Comparison of ENCODE assay signal across 8 cellular contexts in genomic region chr15:74695597-74696397, GRCh38. TPM values are rescaled to one million over a fixed set of nuclear protein-coding genes. Genes with fewer than 3 reads are reported as not detected.
DNase-seq lines count a peak whose midpoint lies in the region; ATAC-seq and TF ChIP-seq lines count a peak whose summit lies in the region.

TSS of gene EDC3 (minus strand) at chr15:74696024. CDS start at chr15:74675124, 20,900 bp downstream.

- under 1% methylated on average over 46 of the region's 46 CpGs for WGBS in liver

- TF ChIP-seq CTCF in AG04449 (IDR thresholded peaks at IDR 0.05; ENCODE audit: insufficient read depth, low read length, missing control alignments) = no peak
- TF ChIP-seq CTCF in dorsolateral prefrontal cortex (IDR thresholded peaks at IDR 0.05 in 54 of 56, conservative IDR thresholded peaks at IDR 0.05 in 2 of 56; ENCODE audit: low read depth in 1 of 56, partially characterized antibody in 56 of 56) = peak in 19 of 56 donors; percentile 4 to 40 (median 13)
- no peak for TF ChIP-seq CTCF in liver (IDR thresholded peaks at IDR 0.05; ENCODE audit: low read depth, low read length, missing input control)

- H3K9ac ChIP-seq in liver (ENCODE audit: low read depth in 1 of 2, low read length in 2 of 2) = peak within 1 kb of the TSS; percentile 77 to 93

- DNase-seq in AG04449 (ENCODE audit: low read depth, low spot score) (peak; percentile 14), NCI-H69 (lab: John Stamatoyannopoulos, UW) (peak; percentile 84), dorsolateral prefrontal cortex (peak; percentile 84 to 93 (median 90))
- DNase-seq in activated CD4-positive, alpha-beta T cell treated with anti-CD3 and anti-CD28 coated beads, Interleukin-2, amount 50 U/mL, for 48 hours = peak; percentile 88 to 91
- peak; percentile 88 for DNase-seq in stimulated activated CD4-positive, alpha-beta T cell treated with anti-CD3 and anti-CD28 coated beads, Interleukin-4, amount 100 ng/mL, for 1 hour

- H3K4me3 ChIP-seq in AG04449 (ENCODE audit: low read depth, low read length) (peak within 1 kb of the TSS; percentile 98), dorsolateral prefrontal cortex (peak within 1 kb of the TSS; percentile 71 to 100 (median 89)), liver (ENCODE audit: low read depth in 1 of 3, low read length in 3 of 3) (peak within 1 kb of the TSS; percentile 73 to 100 (median 91))

- CTCF ChIA-PET in AG04449 (lab: Yijun Ruan, JAX) = interaction anchor here (0.7 to 1.2 kb wide), 6 partner anchors 12 to 61 kb away, joined by 3 to 5 read pairs (median 3); no protein-coding TSS in a partner anchor

- H3K27ac ChIP-seq in dorsolateral prefrontal cortex = peak within 1 kb of the TSS in 48 of 59 donors; percentile 2 to 87 (median 67)
- peak within 1 kb of the TSS; percentile 74 to 80 for H3K27ac ChIP-seq in liver (ENCODE audit: low read depth in 1 of 2, low read length in 2 of 2)

- peak in 1 of 2 donors; percentile 42 for TF ChIP-seq RAD21 in liver (IDR thresholded peaks at IDR 0.05)

- peak; percentile 86 for ATAC-seq in GM19023 (IDR thresholded peaks at IDR 0.05; ENCODE audit: unreplicated experiment)
- peak; percentile 78 for ATAC-seq in HG03439 (IDR thresholded peaks at IDR 0.05; ENCODE audit: unreplicated experiment)

- H3K36me3 ChIP-seq in liver (ENCODE audit: control insufficient read depth in 4 of 4, insufficient read depth in 3 of 4, low read depth in 1 of 4, low read length in 3 of 4) = no peaks in the 10 kb centered on the region

- POLR2A ChIA-PET in AG04449 (lab: Yijun Ruan, JAX) = no interaction called here

- H3K4me1 ChIP-seq in liver (ENCODE audit: control insufficient read depth in 4 of 4, insufficient read depth in 4 of 4, low read length in 3 of 4) = peaks cover 3 to 21% (median 17%) of the 10 kb centered on the region in 4 donors

- intact Hi-C loops in dorsolateral prefrontal cortex (cut with DNase I) = no loop called here

- no peaks in the 10 kb centered on the region for H3K27me3 ChIP-seq in dorsolateral prefrontal cortex
- no peaks in the 10 kb centered on the region for H3K27me3 ChIP-seq in liver (ENCODE audit: control insufficient read depth in 4 of 4, insufficient read depth in 4 of 4, low read length in 3 of 4)

- H3K9me3 ChIP-seq in liver (ENCODE audit: control insufficient read depth in 4 of 4, low read length in 3 of 4) = no peaks in the 10 kb centered on the region

TF ChIP-seq in liver, 16 proteins besides CTCF, POLR2A, EP300 and RAD21:
- TF ChIP-seq GABPA (IDR thresholded peaks at IDR 0.05 in 1 of 2, conservative IDR thresholded peaks at IDR 0.05 in 1 of 2) (peak; percentile 97 to 100), YY1 (IDR thresholded peaks at IDR 0.05) (peak; percentile 62), ATF3 (IDR thresholded peaks at IDR 0.05) (no peak)

RNA-seq across cellular contexts. Expression of gene EDC3, which starts in this region (rescaled TPM):
- total RNA-seq in dorsolateral prefrontal cortex (10 to 100 TPM; 27.4 to 63.8 (median 38.5) TPM), liver (1 to 10 TPM; 7.5 to 9.5 TPM)
- polyA plus RNA-seq in liver = 1 to 10 TPM; 5.8 to 7.4 TPM

Comparison
In these comparisons a context has a peak if more than half of its experiments do, and no peak if none do; other contexts are left out.
1. Peak in every context shown above with its lines: DNase-seq, ATAC-seq, H3K4me3 ChIP-seq and H3K27ac ChIP-seq.
2. DNase-seq: peak in every context shown above with its lines; median percentile 90 in dorsolateral prefrontal cortex; 90 in activated CD4-positive, alpha-beta T cell treated with anti-CD3 and anti-CD28 coated beads, Interleukin-2, amount 50 U/mL, for 48 hours; 88 in stimulated activated CD4-positive, alpha-beta T cell treated with anti-CD3 and anti-CD28 coated beads, Interleukin-4, amount 100 ng/mL, for 1 hour; 84 in NCI-H69; 14 in AG04449.